Comparison of ENCODE assay signal across 8 cellular contexts in the genomic region with DNA sequence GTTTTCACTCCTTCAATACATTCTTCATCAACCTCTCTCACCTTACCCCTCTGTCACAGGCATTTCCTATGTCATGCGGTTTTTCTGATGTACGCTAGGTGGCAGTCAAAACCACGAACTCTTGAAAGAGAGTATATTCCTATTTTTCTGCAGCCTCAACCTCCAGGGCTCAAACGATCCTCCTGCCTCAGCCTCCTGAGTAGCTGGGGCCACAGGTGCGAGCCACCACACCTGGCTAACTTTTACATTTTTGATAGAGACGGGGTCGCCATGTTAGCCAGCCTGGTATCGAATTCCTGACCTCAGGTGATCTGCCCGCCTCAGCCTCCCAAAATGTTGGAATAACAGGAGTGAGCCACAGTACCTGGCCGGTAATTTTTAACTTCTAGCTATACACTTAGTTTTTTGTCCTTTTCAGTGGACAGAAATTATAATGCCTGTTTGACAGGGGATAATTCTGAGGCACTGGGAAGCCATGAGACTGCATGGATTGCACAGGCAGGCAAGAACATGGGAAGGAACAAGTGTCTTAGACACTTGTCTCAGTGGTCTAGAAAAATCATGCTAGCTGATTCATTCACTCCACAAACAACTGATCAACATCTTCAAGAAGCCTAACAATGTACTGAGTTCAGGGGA. TPM values are rescaled to one million over a fixed set of nuclear protein-coding genes. Genes with fewer than 3 reads are reported as not detected.
A peak's percentile ranks its signal among the peaks of the same experiment; 100 is the strongest.
DNase-seq lines count a peak whose midpoint lies in the region; ATAC-seq, FAIRE-seq and TF ChIP-seq lines count a peak whose summit lies in the region.

No MANE protein-coding gene starts in this region.

- H3K4me3 Mint-ChIP-seq in naive thymus-derived CD4-positive, alpha-beta T cell, result no peak overlapping the region

- POLR2A ChIA-PET in endothelial cell of umbilical vein (lab: Charles Lee), result no interaction called here
- POLR2A ChIA-PET in naive thymus-derived CD4-positive, alpha-beta T cell (lab: Charles Lee), result interaction anchor here (0.7 to 42.5 kb wide), 13 partner anchors 9 to 159 kb away, joined by 3 to 2497 read pairs (median 85); a partner anchor contains a TSS

- peak; percentile 88 for FAIRE-seq in endothelial cell of umbilical vein (lab: Jason Lieb, UNC)

- H3K27ac Mint-ChIP-seq in naive thymus-derived CD4-positive, alpha-beta T cell, result peak overlapping the region in 5 of 9 donors; percentile 23 to 69 (median 42)

- peaks cover 0 to 32% (median 0%) of the 10 kb centered on the region in 5 donors for H3K27me3 Mint-ChIP-seq in naive thymus-derived CD4-positive, alpha-beta T cell

- no peaks in the 10 kb centered on the region for H3K9me1 ChIP-seq in endothelial cell of umbilical vein (replicated peaks; ENCODE audit: control insufficient read depth, extremely low read depth, insufficient read depth, low read length)

- dilution Hi-C loops in endothelial cell of umbilical vein (cut with MboI; ENCODE audit: extremely low pct_ligation_motif_present, low sequenced_read_pairs), result no loop called here

- no peaks in the 10 kb centered on the region for H3K79me2 ChIP-seq in endothelial cell of umbilical vein (ENCODE audit: control insufficient read depth, insufficient read depth, low read length)

- peaks cover 1 to 34% (median 11%) of the 10 kb centered on the region in 7 donors for H3K4me1 Mint-ChIP-seq in naive thymus-derived CD4-positive, alpha-beta T cell

- no peak overlapping the region for H3K4me2 ChIP-seq in endothelial cell of umbilical vein (ENCODE audit: insufficient read depth, low read length)

- BruUV-seq in endothelial cell of umbilical vein (replicated peaks; lab: Mats Ljungman, UMichigan), result no TSS peak

- peak; percentile 62 for ATAC-seq in Right ventricle myocardium inferior
- peak; percentile 81 for ATAC-seq in naive thymus-derived CD4-positive, alpha-beta T cell
- ATAC-seq in HG03442 (IDR thresholded peaks at IDR 0.05; ENCODE audit: unreplicated experiment), result no peak

- H3K27me3 ChIP-seq in WERI-Rb-1 (ENCODE audit: insufficient read depth, low read depth, severe bottlenecking), result no peaks in the 10 kb centered on the region
- H3K27me3 ChIP-seq in endothelial cell of umbilical vein (ENCODE audit: control insufficient read depth in 2 of 2, insufficient read depth in 2 of 2, low read length in 2 of 2), result peaks cover 14 to 28% of the 10 kb centered on the region in 2 experiments
- H3K27me3 ChIP-seq in naive thymus-derived CD4-positive, alpha-beta T cell (ENCODE audit: control insufficient read depth in 2 of 2, insufficient read depth in 2 of 2, low read length in 2 of 2), result no peaks in the 10 kb centered on the region

- no peak overlapping the region for H3K4me3 ChIP-seq in WERI-Rb-1 (ENCODE audit: low read depth, low read length)
- H3K4me3 ChIP-seq in endothelial cell of umbilical vein (replicated peaks in 1 of 3; ENCODE audit: insufficient read depth in 1 of 3, low read depth in 1 of 3, low read length in 3 of 3), result no peak overlapping the region
- H3K4me3 ChIP-seq in naive thymus-derived CD4-positive, alpha-beta T cell (ENCODE audit: low read length), result no peak overlapping the region

- no peak overlapping the region for H3K9ac ChIP-seq in endothelial cell of umbilical vein (replicated peaks; ENCODE audit: extremely low read depth, insufficient read depth, low read length)

- H3K9me3 ChIP-seq in WERI-Rb-1 (ENCODE audit: severe bottlenecking) (no peaks in the 10 kb centered on the region), endothelial cell of umbilical vein (replicated peaks; ENCODE audit: control insufficient read depth, insufficient read depth, low read length) (no peaks in the 10 kb centered on the region)
- H3K9me3 ChIP-seq in naive thymus-derived CD4-positive, alpha-beta T cell (ENCODE audit: control insufficient read depth in 2 of 3, low read length in 3 of 3), result no peaks in the 10 kb centered on the region

- H3K9me3 Mint-ChIP-seq in naive thymus-derived CD4-positive, alpha-beta T cell, result no peaks in the 10 kb centered on the region

- peaks cover 0 to 2% (median 0%) of the 10 kb centered on the region in 5 donors for H3K36me3 Mint-ChIP-seq in naive thymus-derived CD4-positive, alpha-beta T cell

- H2AFZ ChIP-seq in endothelial cell of umbilical vein (ENCODE audit: low read depth, low read length), result no peak overlapping the region

- H3K36me3 ChIP-seq in WERI-Rb-1 (no peaks in the 10 kb centered on the region), endothelial cell of umbilical vein (ENCODE audit: control insufficient read depth in 2 of 2, extremely low read depth in 1 of 2, insufficient read depth in 2 of 2, low read length in 2 of 2) (no peaks in the 10 kb centered on the region)
- H3K36me3 ChIP-seq in naive thymus-derived CD4-positive, alpha-beta T cell (ENCODE audit: control insufficient read depth in 2 of 3, insufficient read depth in 3 of 3, low read length in 3 of 3), result no peaks in the 10 kb centered on the region

- CTCF ChIA-PET in endothelial cell of umbilical vein (lab: Charles Lee), result interaction anchor here (1.9 to 11.8 kb wide), 4 partner anchors 18 to 38 kb away, joined by 5 to 202 read pairs (median 10); a partner anchor contains a TSS
- CTCF ChIA-PET in naive thymus-derived CD4-positive, alpha-beta T cell (lab: Charles Lee), result interaction anchor here (0.6 to 10.2 kb wide), 13 partner anchors 17 to 408 kb away, joined by 3 to 232 read pairs (median 5); a partner anchor contains a TSS

- intact Hi-C loops in Right ventricle myocardium inferior (cut with DNase I), result no loop called here
- intact Hi-C loops in cardiac septum (cut with DNase I), result loop anchor here (1.0 kb wide), 1 partner anchor 33 kb away; no protein-coding TSS in a partner anchor
- intact Hi-C loops in endothelial cell of umbilical vein (cut with micrococcal nuclease), result loop anchor here (1.0 to 2.0 kb wide), 2 partner anchors 92 to 134 kb away; a partner anchor contains a TSS
- intact Hi-C loops in naive thymus-derived CD4-positive, alpha-beta T cell (cut with micrococcal nuclease), result loop anchor here in 1 of 2 donors (1.0 kb wide), 1 partner anchor 33 kb away; no protein-coding TSS in a partner anchor

- DNase-seq in Right ventricle myocardium inferior (ENCODE audit: missing footprints) (no peak), cardiac septum (ENCODE audit: low spot score) (no peak), NCI-H2107 treated with DMSO at 0.1 percent for 48 hours (lab: John Stamatoyannopoulos, UW; ENCODE audit: unreplicated experiment) (peak; percentile 51), WERI-Rb-1 (peak; percentile 43), endothelial cell of umbilical vein (ENCODE audit: low read depth, low spot score) (peak; percentile 48), epidermal melanocyte (ENCODE audit: insufficient read length, low spot score) (no peak)
- DNase-seq in naive thymus-derived CD4-positive, alpha-beta T cell, result peak in 7 of 9 donors; percentile 38 to 70 (median 64)

- no peaks in the 10 kb centered on the region for H4K20me1 ChIP-seq in endothelial cell of umbilical vein (replicated peaks; ENCODE audit: control insufficient read depth, extremely low read depth, insufficient read depth, low read length)

- TF ChIP-seq CTCF in WERI-Rb-1 (IDR thresholded peaks at IDR 0.05; ENCODE audit: low read depth, low read length), result peak; percentile 72
- peak; percentile 53 to 54 for TF ChIP-seq CTCF in endothelial cell of umbilical vein (IDR thresholded peaks at IDR 0.05; ENCODE audit: extremely low read depth in 1 of 2, insufficient read depth in 1 of 2, low read depth in 1 of 2, low read length in 2 of 2)

- H3K4me1 ChIP-seq in endothelial cell of umbilical vein (ENCODE audit: control insufficient read depth, extremely low read depth, insufficient read depth, low read length), result no peaks in the 10 kb centered on the region
- no peaks in the 10 kb centered on the region for H3K4me1 ChIP-seq in naive thymus-derived CD4-positive, alpha-beta T cell (ENCODE audit: control insufficient read depth in 2 of 2, insufficient read depth in 2 of 2, low read length in 2 of 2)

- no peak for TF ChIP-seq POLR2A in endothelial cell of umbilical vein (IDR thresholded peaks at IDR 0.05; ENCODE audit: low read depth, low read length)

- H3K27ac ChIP-seq in WERI-Rb-1 (no peak overlapping the region), endothelial cell of umbilical vein (ENCODE audit: insufficient read depth, low read depth, low read length) (no peak overlapping the region)
- no peak overlapping the region for H3K27ac ChIP-seq in naive thymus-derived CD4-positive, alpha-beta T cell (ENCODE audit: low read depth, low read length)

TF ChIP-seq in endothelial cell of umbilical vein, 7 proteins besides CTCF, POLR2A, EP300 and RAD21:
- TF ChIP-seq MYC (IDR thresholded peaks at IDR 0.05; ENCODE audit: low read depth, low read length) (no peak), EZH2 (IDR thresholded peaks at IDR 0.05; ENCODE audit: borderline replicate concordance, low read depth, low read length, severe bottlenecking) (no peak), POLR2AphosphoS5 (IDR thresholded peaks at IDR 0.05; ENCODE audit: insufficient read depth, low read depth, low read length) (no peak), FOS (IDR thresholded peaks at IDR 0.05; ENCODE audit: borderline replicate concordance, insufficient read depth, low read length) (no peak)
- TF ChIP-seq, protein P1, sequence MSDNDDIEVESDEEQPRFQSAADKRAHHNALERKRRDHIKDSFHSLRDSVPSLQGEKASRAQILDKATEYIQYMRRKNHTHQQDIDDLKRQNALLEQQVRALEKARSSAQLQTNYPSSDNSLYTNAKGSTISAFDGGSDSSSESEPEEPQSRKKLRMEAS (IDR thresholded peaks at IDR 0.05; ENCODE audit: insufficient read depth, insufficient read length), result no peak
TF ChIP-seq in endothelial cell of umbilical vein: peak in this region for 0.

RNA-seq across cellular contexts. Expression of a gene that starts 22.5 kb away (rescaled TPM):
- total RNA-seq in Right ventricle myocardium inferior, result 5.3 TPM
- total RNA-seq in cardiac septum, result 2.4 TPM
- total RNA-seq in endothelial cell of umbilical vein, result 5.6 and 6.3 TPM in 2 replicates
- 5.4 and 8.1 TPM in 2 replicates for polyA plus RNA-seq in endothelial cell of umbilical vein
- 5.6 and 6.1 TPM in 2 replicates for polyA plus RNA-seq in endothelial cell of umbilical vein (2011; cell fraction: cytosol; rRNA removed)
- polyA plus RNA-seq in endothelial cell of umbilical vein (2011; cell fraction: nucleus; rRNA removed), result 8.0 and 9.1 TPM in 2 replicates
- polyA plus RNA-seq in endothelial cell of umbilical vein (2012), result 5.1 and 5.8 TPM in 2 replicates
- 8.0 and 18.5 TPM in 2 replicates for polyA minus RNA-seq in endothelial cell of umbilical vein
- polyA minus RNA-seq in endothelial cell of umbilical vein (2011; cell fraction: cytosol; rRNA and poly(A)+ RNA removed), result 9.4 TPM
- 3.7 and 3.9 TPM in 2 replicates for polyA minus RNA-seq in endothelial cell of umbilical vein (2011; cell fraction: nucleus; rRNA and poly(A)+ RNA removed)
- 1 to 10 TPM; 1.5 to 4.6 (median 2.5) TPM for total RNA-seq in naive thymus-derived CD4-positive, alpha-beta T cell
- polyA plus RNA-seq in naive thymus-derived CD4-positive, alpha-beta T cell, result under 1 TPM; 0.65 to 0.85 TPM

Comparison
In these comparisons a context has a peak if more than half of its experiments do, and no peak if none do; other contexts are left out.
1. DNase-seq: peak in NCI-H2107 treated with DMSO at 0.1 percent for 48 hours (single experiment), WERI-Rb-1 (single experiment), endothelial cell of umbilical vein (single experiment) and naive thymus-derived CD4-positive, alpha-beta T cell (7 of 9); none in Right ventricle myocardium inferior (single experiment), cardiac septum (single experiment) and epidermal melanocyte (single experiment).